Comparison of ENCODE assay signal across 19 cellular contexts in the genomic region with DNA sequence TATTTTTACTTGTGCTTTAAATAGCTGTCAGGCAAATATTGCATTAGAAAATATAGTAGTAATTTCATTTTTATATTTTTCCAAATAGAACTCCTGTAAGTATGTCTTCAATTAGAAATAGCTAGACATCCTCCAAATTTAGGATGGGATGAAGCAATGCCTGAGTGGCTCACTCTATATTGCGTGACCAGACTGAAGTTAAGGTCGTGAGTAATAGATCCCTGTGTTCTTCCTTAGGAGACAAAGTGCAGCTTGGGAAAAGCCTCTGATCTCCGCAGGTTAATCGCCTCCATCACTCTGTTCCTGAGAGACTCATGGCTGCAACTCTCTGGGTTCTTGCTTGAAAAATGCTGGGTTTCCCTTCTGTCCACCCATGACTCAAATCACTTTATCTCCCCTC.
DNase-seq lines count a peak whose midpoint lies in the region; ATAC-seq and TF ChIP-seq lines count a peak whose summit lies in the region.
"Had no signal": no experiment of that assay in that cellular context is flagged by ENCODE, and none has a peak within 500 bp of the region (broad histone marks: within the 10 kb centered on the region; RNA-seq: fewer than 3 reads in every experiment).

No MANE protein-coding gene starts in this region.

- no peaks in the 10 kb centered on the region for H3K4me1 Mint-ChIP-seq in MCF 10A (ENCODE audit: insufficient read depth, unreplicated experiment)
- H3K4me1 Mint-ChIP-seq: IgD-negative memory B cell had no signal

- no peaks in the 10 kb centered on the region for H3K27me3 ChIP-seq in mammary epithelial cell (ENCODE audit: insufficient read depth, low read length)
- H3K27me3 ChIP-seq: BE2C had no signal

- no peaks in the 10 kb centered on the region for H3K36me3 ChIP-seq in mammary epithelial cell (ENCODE audit: insufficient read depth, low read length)
- H3K36me3 ChIP-seq: BE2C had no signal

- no peak overlapping the region for H3K27ac Mint-ChIP-seq in MCF 10A (ENCODE audit: low read depth, unreplicated experiment)
- H3K27ac Mint-ChIP-seq: CD8-positive, alpha-beta T cell; GM23338; IgD-negative memory B cell had no signal

- H3K36me3 Mint-ChIP-seq in MCF 10A (ENCODE audit: insufficient read depth, unreplicated experiment): no peaks in the 10 kb centered on the region
- H3K36me3 Mint-ChIP-seq: CD8-positive, alpha-beta T cell; IgD-negative memory B cell had no signal

- 100% methylated on average over 4 of the region's 4 CpGs for WGBS in mammary epithelial cell (ENCODE audit: low coverage, missing lambda C conversion rate)

- H3K9ac ChIP-seq in mammary epithelial cell (ENCODE audit: insufficient read depth, low read length): no peak overlapping the region

- BruUV-seq in MCF 10A (replicated peaks; lab: Mats Ljungman, UMichigan): no TSS peak
- BruUV-seq in mammary epithelial cell (replicated peaks; lab: Mats Ljungman, UMichigan): no TSS peak

- TF ChIP-seq CTCF in MCF 10A (IDR thresholded peaks at IDR 0.05; ENCODE audit: unreplicated experiment): no peak
- no peak for TF ChIP-seq CTCF in mammary epithelial cell (conservative IDR thresholded peaks at IDR 0.05 in 1 of 2, IDR thresholded peaks at IDR 0.05 in 1 of 2; ENCODE audit: extremely low read depth in 1 of 2, insufficient read depth in 1 of 2, low read depth in 1 of 2, low read length in 2 of 2)
- TF ChIP-seq CTCF in fibroblast of the aortic adventitia (IDR thresholded peaks at IDR 0.05; ENCODE audit: insufficient read depth, low read length): no peak

- H3K79me2 ChIP-seq in mammary epithelial cell (ENCODE audit: insufficient read depth, low read length): no peaks in the 10 kb centered on the region

- no peaks in the 10 kb centered on the region for H3K9me3 Mint-ChIP-seq in MCF 10A (ENCODE audit: unreplicated experiment)
- H3K9me3 Mint-ChIP-seq: GM23338 had no signal

- H3K4me1 ChIP-seq in mammary epithelial cell (ENCODE audit: insufficient read depth, low read length): no peaks in the 10 kb centered on the region
- H3K4me1 ChIP-seq: BE2C had no signal

- intact Hi-C loops in MCF 10A (cut with micrococcal nuclease): no loop called here
- intact Hi-C loops in mammary epithelial cell (cut with micrococcal nuclease): no loop called here
- intact Hi-C loops in cardiac septum (cut with DNase I): no loop called here

- H3K9me3 ChIP-seq in mammary epithelial cell (replicated peaks; ENCODE audit: insufficient read depth, low read length): no peaks in the 10 kb centered on the region
- H3K9me3 ChIP-seq: BE2C had no signal

- CTCF ChIA-PET in MCF 10A (lab: Yijun Ruan, JAX): interaction anchor here (0.6 to 0.7 kb wide), 2 partner anchors 19 to 24 kb away, joined by 3 to 7 read pairs; no protein-coding TSS in a partner anchor
- CTCF ChIA-PET in mammary epithelial cell (lab: Charles Lee; ENCODE audit: low non-redundant PET): no interaction called here

- ATAC-seq in GM21528 (IDR thresholded peaks at IDR 0.05; ENCODE audit: low FRiP score, unreplicated experiment): no peak
- ATAC-seq: CD8-positive, alpha-beta T cell; GM23338 had no signal

- in situ Hi-C loops in mammary epithelial cell (cut with MboI; ENCODE audit: low sequenced_read_pairs in 2 of 2): no loop called here

- no peak overlapping the region for H3K4me2 ChIP-seq in mammary epithelial cell (ENCODE audit: insufficient read depth, low read depth, low read length)
- H3K4me2 ChIP-seq: GM23338 had no signal

- POLR2A ChIA-PET in MCF 10A (lab: Yijun Ruan, JAX): no interaction called here

- no peak overlapping the region for H3K27ac ChIP-seq in mammary epithelial cell (ENCODE audit: insufficient read depth, low read depth, low read length)
- H3K27ac ChIP-seq: 22Rv1, C4-2B had no signal

- H3K27me3 Mint-ChIP-seq in MCF 10A (ENCODE audit: insufficient read depth, unreplicated experiment): no peaks in the 10 kb centered on the region
- H3K27me3 Mint-ChIP-seq: IgD-negative memory B cell had no signal

- no peak overlapping the region for H2AFZ ChIP-seq in mammary epithelial cell (ENCODE audit: low read depth, low read length)
- H2AFZ ChIP-seq: GM23338 had no signal

- no peak overlapping the region for H3K4me3 Mint-ChIP-seq in MCF 10A (ENCODE audit: unreplicated experiment)
- H3K4me3 Mint-ChIP-seq: CD8-positive, alpha-beta T cell; GM23338; IgD-negative memory B cell had no signal

- DNase-seq in MCF 10A (ENCODE audit: unreplicated experiment): peak; percentile 13
- no peak for DNase-seq in mammary epithelial cell
- DNase-seq in RPMI7951 (ENCODE audit: low read depth): peak; percentile 89
- peak; percentile 7 for DNase-seq in fibroblast of the aortic adventitia (ENCODE audit: low read depth)
- DNase-seq in foreskin melanocyte: no peak
- DNase-seq in cardiac septum (ENCODE audit: low spot score): no peak
- DNase-seq: BE2C; CD8-positive, alpha-beta T cell; COR-L47; DMS153; DMS79 treated with DMSO at 0.1 percent for 48 hours; EL; H7; KG1 had no signal

- dilution Hi-C loops in mammary epithelial cell (cut with HindIII; ENCODE audit: low sequenced_read_pairs): no loop called here

- no peaks in the 10 kb centered on the region for H4K20me1 ChIP-seq in mammary epithelial cell (ENCODE audit: insufficient read depth, low read length)

- H3K4me3 ChIP-seq in mammary epithelial cell (replicated peaks in 1 of 3; ENCODE audit: insufficient read depth in 1 of 3, low read depth in 2 of 3, low read length in 3 of 3) (no peak overlapping the region), fibroblast of the aortic adventitia (ENCODE audit: low read depth, low read length) (no peak overlapping the region)
- H3K4me3 ChIP-seq: GM23338 had no signal

Comparison
In these comparisons a context has a peak if more than half of its experiments do, and no peak if none do; other contexts are left out.
1. DNase-seq: peak in MCF 10A (single experiment), RPMI7951 (single experiment) and fibroblast of the aortic adventitia (single experiment); none in mammary epithelial cell (single experiment), foreskin melanocyte (single experiment) and cardiac septum (single experiment).